In the genomic region with DNA sequence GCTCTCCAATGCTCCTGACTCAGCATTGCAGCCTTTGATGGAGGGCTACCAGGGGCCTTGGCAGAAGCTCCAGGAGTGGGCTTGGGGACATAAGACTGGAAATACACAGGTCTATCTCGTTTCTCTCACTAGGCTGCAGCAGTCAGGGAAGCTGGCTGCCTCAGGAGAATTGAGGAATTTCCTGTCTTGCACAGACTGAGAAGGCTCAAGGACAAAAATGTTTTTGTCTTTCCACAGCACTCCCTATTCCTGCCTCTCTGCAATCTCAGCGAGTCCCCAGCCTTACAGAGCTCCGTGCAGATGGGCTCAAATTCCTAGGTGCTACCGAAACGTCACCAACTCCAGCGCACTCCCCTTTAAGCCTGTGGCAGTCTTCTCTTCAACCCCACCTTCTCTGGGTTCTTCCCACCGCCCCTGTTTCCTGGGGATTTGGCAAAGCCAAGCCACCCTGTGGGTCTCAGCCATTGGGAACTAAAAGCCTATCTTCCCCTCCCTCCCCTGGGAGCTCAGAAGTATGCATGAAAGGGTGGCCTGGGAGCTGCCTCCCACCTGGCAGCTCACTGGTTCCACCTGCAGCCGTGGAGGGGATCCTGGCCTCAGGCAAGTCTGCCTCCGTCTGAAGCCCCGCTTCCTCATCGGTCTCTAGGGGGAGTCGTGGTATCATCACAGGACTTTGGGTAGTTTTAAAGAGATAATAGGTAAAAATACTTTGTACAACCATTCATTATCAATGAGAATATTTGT, we compare ENCODE assay signal across 19 cellular contexts.
DNase-seq lines count a peak whose midpoint lies in the region; FAIRE-seq and TF ChIP-seq lines count a peak whose summit lies in the region.
"Had no signal": no experiment of that assay in that cellular context is flagged by ENCODE, and none has a peak within 500 bp of the region (broad histone marks: within the 10 kb centered on the region; RNA-seq: fewer than 3 reads in every experiment).

No MANE protein-coding gene starts in this region.

- POLR2A ChIA-PET in H1 (lab: Charles Lee; ENCODE audit: partially characterized antibody), result no interaction called here
- POLR2A ChIA-PET in PC-9 (lab: Charles Lee; ENCODE audit: unreplicated experiment), result no interaction called here

- BruUV-seq in PC-9 (replicated peaks; lab: Mats Ljungman, UMichigan), result no TSS peak

- peak overlapping the region; percentile 66 for H3K27ac Mint-ChIP-seq in nephron progenitor cell
- H3K27ac Mint-ChIP-seq in activated T-helper 1 cell treated with anti-CD3 and anti-CD28 coated beads, Interleukin-12 subunit alpha, Interleukin-12 subunit beta, Interleukin-2, Interleukin-4 antibody, amounts not matched to agents 30 ng/mL and 10 ng/mL and 1 ng/mL, durations not matched to agents 14 hours and 24 hours and 36 hours, result no peak overlapping the region

- H3K79me2 ChIP-seq in Karpas-422 (ENCODE audit: low read length), result no peaks in the 10 kb centered on the region
- H3K79me2 ChIP-seq in H1 (ENCODE audit: control insufficient read depth in 1 of 2, insufficient read depth in 2 of 2, low read length in 2 of 2), result no peaks in the 10 kb centered on the region
- no peaks in the 10 kb centered on the region for H3K79me2 ChIP-seq in PC-9 (ENCODE audit: low read depth)

- H3K56ac ChIP-seq in H1 (replicated peaks; ENCODE audit: insufficient read length, low read depth, low read length), result no peak overlapping the region

- peaks cover 9% of the 10 kb centered on the region for H3K27me3 Mint-ChIP-seq in nephron progenitor cell (ENCODE audit: low read depth, poor library complexity)
- H3K27me3 Mint-ChIP-seq in activated T-helper 1 cell treated with anti-CD3 and anti-CD28 coated beads, Interleukin-12 subunit alpha, Interleukin-12 subunit beta, Interleukin-2, Interleukin-4 antibody, amounts not matched to agents 30 ng/mL and 10 ng/mL and 1 ng/mL, durations not matched to agents 14 hours and 24 hours and 36 hours (ENCODE audit: insufficient read depth), result no peaks in the 10 kb centered on the region

- no peaks in the 10 kb centered on the region for H3K79me1 ChIP-seq in H1 (ENCODE audit: low read depth, low read length)

- no peak overlapping the region for H3K9ac ChIP-seq in Karpas-422 (ENCODE audit: low read length)
- no peak overlapping the region for H3K9ac ChIP-seq in H1 (replicated peaks in 1 of 4; ENCODE audit: extremely low read depth in 1 of 4, low read depth in 3 of 4, low read length in 3 of 4)

- TF ChIP-seq POLR2A in H1 (IDR thresholded peaks at IDR 0.05; ENCODE audit: control extremely low read depth in 1 of 2, low read depth in 2 of 2, low read length in 2 of 2), result no peak

- no peak overlapping the region for H3K4me3 Mint-ChIP-seq in nephron progenitor cell
- no peak overlapping the region for H3K4me3 Mint-ChIP-seq in activated T-helper 1 cell treated with anti-CD3 and anti-CD28 coated beads, Interleukin-12 subunit alpha, Interleukin-12 subunit beta, Interleukin-2, Interleukin-4 antibody, amounts not matched to agents 30 ng/mL and 10 ng/mL and 1 ng/mL, durations not matched to agents 14 hours and 24 hours and 36 hours

- no peaks in the 10 kb centered on the region for H3K9me3 ChIP-seq in Karpas-422 (ENCODE audit: low read length)
- no peaks in the 10 kb centered on the region for H3K9me3 ChIP-seq in H1 (ENCODE audit: insufficient read depth in 2 of 2, low read depth in 1 of 2, low read length in 1 of 2)
- no peaks in the 10 kb centered on the region for H3K9me3 ChIP-seq in PC-9 (ENCODE audit: insufficient read depth, low read depth)
- H3K9me3 ChIP-seq: suprapubic skin had no signal

- H2BK15ac ChIP-seq in H1 (ENCODE audit: low read length), result no peak overlapping the region

- CTCF ChIA-PET in H1 (lab: Charles Lee; ENCODE audit: partially characterized antibody) (interaction anchor here (0.6 to 3.7 kb wide), 21 partner anchors 9 to 94 kb away, joined by 3 to 24 read pairs (median 3); no protein-coding TSS in a partner anchor), PC-9 (lab: Charles Lee) (no interaction called here)

- no peak overlapping the region for H4K5ac ChIP-seq in H1 (ENCODE audit: insufficient read length, low read depth, low read length)

- no peak overlapping the region for H2AK5ac ChIP-seq in H1 (ENCODE audit: low read depth, low read length)

- no peak overlapping the region for H3K23ac ChIP-seq in H1 (ENCODE audit: insufficient read length)

- H2BK20ac ChIP-seq in H1 (ENCODE audit: low read length), result no peak overlapping the region

- TF ChIP-seq CTCF in H1 (IDR thresholded peaks at IDR 0.05; ENCODE audit: control extremely low read depth in 1 of 3, insufficient read depth in 1 of 3, low read depth in 1 of 3, low read length in 3 of 3) (peak; percentile 45 to 73 (median 62)), nephron progenitor cell (IDR thresholded peaks at IDR 0.05) (no peak), GM10266 (IDR thresholded peaks at IDR 0.05; ENCODE audit: control insufficient read depth, insufficient read depth, low read depth, missing control alignments) (no peak), PC-9 (conservative IDR thresholded peaks at IDR 0.05) (no peak)

- FAIRE-seq in H1 (lab: Jason Lieb, UNC), result peak; percentile 82
- FAIRE-seq: GM18507, GM19239 had no signal

- peaks cover 24% of the 10 kb centered on the region for H3K4me1 Mint-ChIP-seq in nephron progenitor cell
- H3K4me1 Mint-ChIP-seq in activated T-helper 1 cell treated with anti-CD3 and anti-CD28 coated beads, Interleukin-12 subunit alpha, Interleukin-12 subunit beta, Interleukin-2, Interleukin-4 antibody, amounts not matched to agents 30 ng/mL and 10 ng/mL and 1 ng/mL, durations not matched to agents 14 hours and 24 hours and 36 hours (ENCODE audit: low read depth), result no peaks in the 10 kb centered on the region
- H3K4me1 Mint-ChIP-seq: naive B cell had no signal

- H4K20me1 ChIP-seq in Karpas-422 (ENCODE audit: insufficient read depth, low read depth, low read length) (no peaks in the 10 kb centered on the region), H1 (replicated peaks in 1 of 2; ENCODE audit: control insufficient read depth in 1 of 2, insufficient read depth in 2 of 2, low read length in 2 of 2) (no peaks in the 10 kb centered on the region), PC-9 (ENCODE audit: insufficient read depth) (no peaks in the 10 kb centered on the region)

- H3K36me3 ChIP-seq in Karpas-422 (ENCODE audit: insufficient read depth, low read length), result no peaks in the 10 kb centered on the region
- H3K36me3 ChIP-seq in H1 (ENCODE audit: control insufficient read depth in 2 of 4, insufficient read depth in 4 of 4, low read length in 3 of 4), result no peaks in the 10 kb centered on the region
- no peaks in the 10 kb centered on the region for H3K36me3 ChIP-seq in PC-9 (ENCODE audit: low read depth)
- H3K36me3 ChIP-seq: suprapubic skin had no signal

- no peak overlapping the region for H3K4ac ChIP-seq in H1 (replicated peaks; ENCODE audit: insufficient read length, low read depth, low read length)

- H3K9me3 Mint-ChIP-seq in nephron progenitor cell, result no peaks in the 10 kb centered on the region
- H3K9me3 Mint-ChIP-seq in activated T-helper 1 cell treated with anti-CD3 and anti-CD28 coated beads, Interleukin-12 subunit alpha, Interleukin-12 subunit beta, Interleukin-2, Interleukin-4 antibody, amounts not matched to agents 30 ng/mL and 10 ng/mL and 1 ng/mL, durations not matched to agents 14 hours and 24 hours and 36 hours, result no peaks in the 10 kb centered on the region

- intact Hi-C loops in activated T-helper 1 cell treated with anti-CD3 and anti-CD28 coated beads, Interleukin-12 subunit alpha, Interleukin-12 subunit beta, Interleukin-2, Interleukin-4 antibody, amounts not matched to agents 30 ng/mL and 10 ng/mL and 1 ng/mL, durations not matched to agents 14 hours and 24 hours and 36 hours (cut with micrococcal nuclease), result no loop called here
- intact Hi-C loops in PC-9 (cut with micrococcal nuclease; ENCODE audit: unreplicated experiment), result no loop called here

- no peak for TF ChIP-seq EP300 in H1 (IDR thresholded peaks at IDR 0.05; ENCODE audit: borderline replicate concordance in 1 of 2, low read depth in 2 of 2, low read length in 2 of 2)

- H3F3A ChIP-seq in PC-9 (ENCODE audit: insufficient read depth, low read depth), result no peaks in the 10 kb centered on the region

- H3K4me1 ChIP-seq in Karpas-422 (ENCODE audit: low read length), result no peaks in the 10 kb centered on the region
- H3K4me1 ChIP-seq in H1 (replicated peaks in 1 of 4; ENCODE audit: control insufficient read depth in 3 of 4, insufficient read depth in 4 of 4, low read length in 3 of 4), result no peaks in the 10 kb centered on the region; a peak in 1 of 7 replicates
- no peaks in the 10 kb centered on the region for H3K4me1 ChIP-seq in PC-9 (replicated peaks; ENCODE audit: insufficient read depth)
- H3K4me1 ChIP-seq: suprapubic skin had no signal

- WGBS in H1 (ENCODE audit: extremely low coverage in 1 of 2, insufficient coverage in 1 of 2, insufficient read length in 1 of 2, insufficient replicate concordance in 2 of 2, low coverage in 1 of 2, low lambda C conversion rate in 2 of 2, missing lambda C conversion rate in 1 of 2), 2 experiments, result 41% methylated on average over 12 of the region's 12 CpGs; no CpG with 5 or more reads in 1 of the 2 experiments

- no peak overlapping the region for H4K91ac ChIP-seq in H1 (replicated peaks; ENCODE audit: insufficient read length, low read length)

- no peak overlapping the region for H3K4me2 ChIP-seq in Karpas-422 (ENCODE audit: low read depth, low read length, poor library complexity, severe bottlenecking)
- peak overlapping the region; percentile 25 to 39; a peak in 3 of 4 replicates for H3K4me2 ChIP-seq in H1 (ENCODE audit: insufficient read depth in 1 of 2, low read depth in 2 of 2, low read length in 2 of 2)
- H3K4me2 ChIP-seq in PC-9, result no peak overlapping the region

- no peak overlapping the region for H2BK12ac ChIP-seq in H1 (ENCODE audit: low read depth, low read length)

- H3K27ac ChIP-seq in Karpas-422 (ENCODE audit: low read length), result no peak overlapping the region
- no peak overlapping the region for H3K27ac ChIP-seq in H1 (ENCODE audit: low read depth, low read length)
- H3K27ac ChIP-seq in PC-9, result no peak overlapping the region
- H3K27ac ChIP-seq: RWPE1, suprapubic skin had no signal

- no peak overlapping the region for H2BK120ac ChIP-seq in H1 (replicated peaks; ENCODE audit: low read depth, low read length)

- no peak overlapping the region for H3K4me3 ChIP-seq in Karpas-422 (ENCODE audit: low read length)
- peak overlapping the region in 1 of 4 experiments; percentile 38; a peak in 1 of 8 replicates for H3K4me3 ChIP-seq in H1 (ENCODE audit: extremely low read depth in 1 of 4, insufficient read depth in 2 of 4, low read depth in 3 of 4, low read length in 4 of 4)
- H3K4me3 ChIP-seq in PC-9, result no peak overlapping the region
- H3K4me3 ChIP-seq: suprapubic skin had no signal

- H2AFZ ChIP-seq in Karpas-422 (ENCODE audit: low read length) (no peak overlapping the region), H1 (ENCODE audit: low read length) (peak overlapping the region; percentile 78; the same call in 1 of the 2 replicates), PC-9 (no peak overlapping the region)

- no peak overlapping the region; the same call in 1 of the 2 replicates for H4K8ac ChIP-seq in H1 (ENCODE audit: extremely low read depth, insufficient read depth, low read length)

- peak; percentile 54 to 58 for TF ChIP-seq RAD21 in H1 (IDR thresholded peaks at IDR 0.05 in 1 of 2, conservative IDR thresholded peaks at IDR 0.05 in 1 of 2; ENCODE audit: low read depth in 2 of 2, low read length in 2 of 2)

- H3K27me3 ChIP-seq in Karpas-422 (ENCODE audit: low read length) (no peaks in the 10 kb centered on the region), H1 (replicated peaks in 1 of 4; ENCODE audit: control insufficient read depth in 3 of 4, extremely low read depth in 1 of 4, insufficient read depth in 3 of 4, low read length in 3 of 4) (no peaks in the 10 kb centered on the region), PC-9 (ENCODE audit: insufficient read depth, low read depth) (peaks cover 59% of the 10 kb centered on the region)
- H3K27me3 ChIP-seq: suprapubic skin had no signal

- H3K9me2 ChIP-seq in Karpas-422 (replicated peaks; ENCODE audit: insufficient read depth, low read length), result no peaks in the 10 kb centered on the region
- H3K9me2 ChIP-seq in PC-9 (ENCODE audit: insufficient read depth), result no peaks in the 10 kb centered on the region

- H3K18ac ChIP-seq in H1 (ENCODE audit: extremely low read depth, low read length), result 0 out of 2 replicates have a peak overlapping the region, but pooled peaks have one; percentile 54

- H2BK5ac ChIP-seq in H1 (ENCODE audit: low read depth, low read length), result no peak overlapping the region

- no peaks in the 10 kb centered on the region for H3K23me2 ChIP-seq in H1 (ENCODE audit: low read depth, low read length)

- no peaks in the 10 kb centered on the region for H3K36me3 Mint-ChIP-seq in nephron progenitor cell (ENCODE audit: low read depth)
- no peaks in the 10 kb centered on the region for H3K36me3 Mint-ChIP-seq in activated T-helper 1 cell treated with anti-CD3 and anti-CD28 coated beads, Interleukin-12 subunit alpha, Interleukin-12 subunit beta, Interleukin-2, Interleukin-4 antibody, amounts not matched to agents 30 ng/mL and 10 ng/mL and 1 ng/mL, durations not matched to agents 14 hours and 24 hours and 36 hours (ENCODE audit: low read depth)
- H3K36me3 Mint-ChIP-seq: naive B cell had no signal

- DNase-seq in ELF-1 (ENCODE audit: low read depth, low spot score) (peak; percentile 42), Karpas-422 (peak; percentile 44), H1 (ENCODE audit: low read depth in 1 of 2, low spot score in 2 of 2) (peak; percentile 15 to 62), nephron progenitor cell (no peak), GM10266 (ENCODE audit: extremely low spot score) (no peak), NCI-H526 treated with DMSO at 0.1 percent for 48 hours (lab: John Stamatoyannopoulos, UW) (no peak), PC-9 (no peak)
- DNase-seq in activated T-helper 1 cell treated with anti-CD3 and anti-CD28 coated beads, Interleukin-12 subunit alpha, Interleukin-12 subunit beta, Interleukin-2, Interleukin-4 antibody, amounts not matched to agents 30 ng/mL and 10 ng/mL and 1 ng/mL, durations not matched to agents 14 hours and 24 hours and 36 hours (ENCODE audit: low spot score), result no peak
- DNase-seq: effector CD8-positive, alpha-beta T cell; Kasumi-1; naive B cell; NCI-H1694; NCI-H510A treated with DMSO at 0.1 percent for 48 hours; stimulated activated CD4-positive, alpha-beta T cell treated with anti-CD3 and anti-CD28 coated beads, Interleukin-1b, Interleukin-23, amount 100 ng/mL, for 48 hours; T-helper 1 cell had no signal

- H3K14ac ChIP-seq in H1 (ENCODE audit: insufficient read length), result no peak overlapping the region

Comparison
In these comparisons a context has a peak if more than half of its experiments do, and no peak if none do; other contexts are left out.
1. DNase-seq: peak in ELF-1 (single experiment), Karpas-422 (single experiment) and H1 (2 of 2); none in nephron progenitor cell (single experiment), GM10266 (single experiment), activated T-helper 1 cell treated with anti-CD3 and anti-CD28 coated beads, Interleukin-12 subunit alpha, Interleukin-12 subunit beta, Interleukin-2, Interleukin-4 antibody, amounts not matched to agents 30 ng/mL and 10 ng/mL and 1 ng/mL, durations not matched to agents 14 hours and 24 hours and 36 hours (single experiment), NCI-H526 treated with DMSO at 0.1 percent for 48 hours (single experiment) and PC-9 (0 of 2).
2. H3K4me2 ChIP-seq: peak in H1 (2 of 2); none in Karpas-422 (single experiment) and PC-9 (single experiment).
3. CTCF ChIP-seq: peak in H1 (3 of 3); none in nephron progenitor cell (single experiment), GM10266 (single experiment) and PC-9 (single experiment).